ENCODE assay signal across 22 cellular contexts in the genomic region with DNA sequence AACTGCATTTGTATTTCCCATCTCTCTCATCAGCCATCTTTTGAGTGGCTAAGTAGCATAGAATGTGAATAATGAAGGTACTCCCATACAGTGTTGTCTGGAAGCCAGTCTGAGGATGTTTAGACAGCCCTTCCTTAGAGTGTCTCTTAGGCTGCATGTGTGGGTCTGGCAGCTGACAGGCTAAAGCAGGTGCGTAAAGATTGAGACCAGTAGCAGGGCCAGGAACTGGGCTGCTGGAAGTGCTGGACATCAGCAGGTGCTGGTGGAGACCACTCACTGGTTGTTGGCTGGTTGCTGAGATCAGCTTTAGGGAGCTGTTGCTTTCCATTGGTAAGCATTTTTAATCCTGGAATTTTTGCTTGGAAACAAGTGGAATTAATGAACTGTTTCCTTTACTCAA.
"Had no signal": no experiment of that assay in that cellular context is flagged by ENCODE, and none has a peak within 500 bp of the region (broad histone marks: within the 10 kb centered on the region; RNA-seq: fewer than 3 reads in every experiment).

No MANE protein-coding gene starts in this region.

- H2AFZ ChIP-seq: neural progenitor cell had no signal

- H3K4me1 Mint-ChIP-seq: naive B cell; neural progenitor cell; stimulated activated naive B cell treated with anti-CD40 and anti-IgM and Interleukin-4, amounts not matched to agents 10 μg/mL and 1 μg/mL and 100 μg/mL, for 72 hours had no signal

- H3K36me3 ChIP-seq: lower lobe of right lung, neural progenitor cell, sigmoid colon, upper lobe of left lung had no signal

- DNase-seq: cortex of kidney; effector memory CD8-positive, alpha-beta T cell; erythroblast; esophagus squamous epithelium; foreskin melanocyte; left ventricle myocardium superior; lower lobe of right lung; naive B cell; nucleus accumbens; psoas muscle; right cardiac atrium; sigmoid colon; small intestine; stimulated activated CD4-positive, alpha-beta T cell treated with anti-CD3 and anti-CD28 coated beads, Interleukin-15, amount 100 ng/mL, for 24 hours; stimulated activated CD4-positive, alpha-beta T cell treated with anti-CD3 and anti-CD28 coated beads, Interleukin-2, amount 100 ng/mL, for 48 hours; stimulated activated naive B cell treated with anti-CD40 and anti-IgM and Interleukin-4, amounts not matched to agents 10 μg/mL and 1 μg/mL and 100 μg/mL, for 72 hours; upper lobe of left lung had no signal

- H3K36me3 Mint-ChIP-seq: naive B cell; natural killer cell treated with Interleukin-12 subunit alpha and Interleukin-12 subunit beta and Interleukin-15 and Interleukin-18, amount 100 ng/mL, for 72 hours; stimulated activated naive B cell treated with anti-CD40 and anti-IgM and Interleukin-4, amounts not matched to agents 10 μg/mL and 1 μg/mL and 100 μg/mL, for 72 hours had no signal

- H3K27ac Mint-ChIP-seq: effector memory CD8-positive, alpha-beta T cell; naive B cell; natural killer cell treated with Interleukin-12 subunit alpha and Interleukin-12 subunit beta and Interleukin-15 and Interleukin-18, amount 100 ng/mL, for 72 hours; neural progenitor cell; stimulated activated naive B cell treated with anti-CD40 and anti-IgM and Interleukin-4, amounts not matched to agents 10 μg/mL and 1 μg/mL and 100 μg/mL, for 72 hours; stimulated activated naive CD8-positive, alpha-beta T cell treated with anti-CD3 and anti-CD28 coated beads, Interleukin-15, Interleukin-2, amounts not matched to agents 100 ng/mL and 50 ng/mL, for 24 hours had no signal

- H3K4me1 ChIP-seq: esophagus squamous epithelium, lower lobe of right lung, neural progenitor cell, psoas muscle had no signal

- H3K9ac ChIP-seq: neural progenitor cell had no signal

- H3K27me3 Mint-ChIP-seq: effector memory CD8-positive, alpha-beta T cell; naive B cell; natural killer cell treated with Interleukin-12 subunit alpha and Interleukin-12 subunit beta and Interleukin-15 and Interleukin-18, amount 100 ng/mL, for 72 hours; stimulated activated naive B cell treated with anti-CD40 and anti-IgM and Interleukin-4, amounts not matched to agents 10 μg/mL and 1 μg/mL and 100 μg/mL, for 72 hours; stimulated activated naive CD8-positive, alpha-beta T cell treated with anti-CD3 and anti-CD28 coated beads, Interleukin-15, Interleukin-2, amounts not matched to agents 100 ng/mL and 50 ng/mL, for 24 hours had no signal

- H3K27ac ChIP-seq: esophagus squamous epithelium, lower lobe of right lung, neural progenitor cell, psoas muscle, sigmoid colon, thoracic aorta, tibial nerve, upper lobe of left lung had no signal

- H3K4me3 ChIP-seq: esophagus squamous epithelium, lower lobe of right lung, neural progenitor cell, psoas muscle, sigmoid colon, thoracic aorta, tibial nerve, upper lobe of left lung had no signal

- H3K27me3 ChIP-seq: esophagus squamous epithelium, neural progenitor cell, sigmoid colon, tibial nerve, upper lobe of left lung had no signal

- H3K4me2 ChIP-seq: neural progenitor cell had no signal

- H3K9me3 ChIP-seq: esophagus squamous epithelium, lower lobe of right lung, psoas muscle, sigmoid colon, thoracic aorta, tibial nerve, upper lobe of left lung had no signal

- ATAC-seq: effector memory CD8-positive, alpha-beta T cell; left ventricle myocardium superior; lower lobe of right lung; natural killer cell treated with Interleukin-12 subunit alpha and Interleukin-12 subunit beta and Interleukin-15 and Interleukin-18, amount 100 ng/mL, for 72 hours; right cardiac atrium; stimulated activated naive B cell treated with anti-CD40 and anti-IgM and Interleukin-4, amounts not matched to agents 10 μg/mL and 1 μg/mL and 100 μg/mL, for 72 hours had no signal

- H3K4me3 Mint-ChIP-seq: effector memory CD8-positive, alpha-beta T cell; naive B cell; natural killer cell treated with Interleukin-12 subunit alpha and Interleukin-12 subunit beta and Interleukin-15 and Interleukin-18, amount 100 ng/mL, for 72 hours; neural progenitor cell; stimulated activated naive B cell treated with anti-CD40 and anti-IgM and Interleukin-4, amounts not matched to agents 10 μg/mL and 1 μg/mL and 100 μg/mL, for 72 hours; stimulated activated naive CD8-positive, alpha-beta T cell treated with anti-CD3 and anti-CD28 coated beads, Interleukin-15, Interleukin-2, amounts not matched to agents 100 ng/mL and 50 ng/mL, for 24 hours had no signal
